ENCODE assay signal across 31 cellular contexts in genomic region chr15:81050806-81051205, GRCh38.
"Had no signal": no experiment of that assay in that cellular context is flagged by ENCODE, and none has a peak within 500 bp of the region (broad histone marks: within the 10 kb centered on the region; RNA-seq: fewer than 3 reads in every experiment).

No MANE protein-coding gene starts in this region.

- H3K36me3 ChIP-seq: colonic mucosa, gastroesophageal sphincter, heart left ventricle, pancreas, sigmoid colon, upper lobe of left lung, vagina had no signal

- H3K4me3 ChIP-seq: colonic mucosa, gastroesophageal sphincter, heart left ventricle, pancreas, psoas muscle, sigmoid colon, smooth muscle cell, upper lobe of left lung, vagina had no signal

- H3K9me3 ChIP-seq: colonic mucosa, pancreas, psoas muscle, upper lobe of left lung, vagina had no signal

- DNase-seq: activated CD4-positive, alpha-beta T cell treated with anti-CD3 and anti-CD28 coated beads for 1 hour; activated CD4-positive, alpha-beta T cell treated with anti-CD3 and anti-CD28 coated beads, Interleukin-2, amount 10 ng/mL, durations not matched to agents 7 days and 5 days; activated CD8-positive, alpha-beta T cell treated with anti-CD3 and anti-CD28 coated beads for 36 hours; activated gamma-delta T cell treated with Interleukin-2 at 50 U/mL for 16 hours; activated naive CD4-positive, alpha-beta T cell treated with anti-CD3 and anti-CD28 coated beads, Interleukin-2, amount 50 U/mL, for 16 hours; activated T-cell treated with anti-CD3 and anti-CD28 coated beads, Interleukin-2, amount 50 U/mL, for 4 hours; amniotic stem cell; central memory CD4-positive, alpha-beta T cell; colonic mucosa; effector CD8-positive, alpha-beta T cell; heart left ventricle; hypothalamus; immature natural killer cell; kidney; midbrain; naive thymus-derived CD4-positive, alpha-beta T cell; pancreas; psoas muscle; sigmoid colon; stimulated activated CD4-positive, alpha-beta T cell treated with anti-CD3 and anti-CD28 coated beads, Interleukin-1b, Interleukin-23, amount 100 ng/mL, for 48 hours; stimulated activated CD4-positive, alpha-beta T cell treated with anti-CD3 and anti-CD28 coated beads, Interleukin-4, amount 100 ng/mL, for 4 hours; stimulated activated CD8-positive, alpha-beta memory T cell treated with anti-CD3 and anti-CD28 coated beads, Interleukin-4, amount 100 ng/mL, for 48 hours; stimulated activated naive CD8-positive, alpha-beta T cell treated with anti-CD3 and anti-CD28 coated beads, Interleukin-15, amount 100 ng/mL, for 72 hours; T-helper 17 cell; upper lobe of left lung had no signal

- H3K4me1 ChIP-seq: colonic mucosa, gastroesophageal sphincter, pancreas, psoas muscle, sigmoid colon, upper lobe of left lung, vagina had no signal

- ATAC-seq: activated CD8-positive, alpha-beta T cell treated with anti-CD3 and anti-CD28 coated beads for 36 hours; activated T-cell treated with anti-CD3 and anti-CD28 coated beads, Interleukin-2, amount 50 U/mL, for 4 hours; activated T-helper 17 cell treated with anti-CD3 and anti-CD28 coated beads, Interleukin-2, amount 50 U/mL, for 72 hours; gastroesophageal sphincter; heart left ventricle; naive thymus-derived CD4-positive, alpha-beta T cell; pancreas; psoas muscle; stimulated activated memory B cell treated with anti-CD40 and anti-IgM and Interleukin-4, amounts not matched to agents 10 μg/mL and 1 μg/mL and 100 μg/mL, for 72 hours; stimulated activated naive CD8-positive, alpha-beta T cell treated with anti-CD3 and anti-CD28 coated beads, Interleukin-15, amount 100 ng/mL, for 72 hours; T-helper 17 cell had no signal

- H3K4me2 ChIP-seq: smooth muscle cell had no signal

- H3K27me3 ChIP-seq: colonic mucosa, gastroesophageal sphincter, heart left ventricle, pancreas, sigmoid colon, upper lobe of left lung, vagina had no signal

- H3K27ac ChIP-seq: colonic mucosa, epithelial cell of prostate, gastroesophageal sphincter, heart left ventricle, pancreas, psoas muscle, sigmoid colon, upper lobe of left lung, vagina had no signal
